Comparison of ENCODE assay signal across 9 cellular contexts in genomic region chr1:196317535-196318522, GRCh38.
A peak's percentile ranks its signal among the peaks of the same experiment; 100 is the strongest.
DNase-seq lines count a peak whose midpoint lies in the region; ATAC-seq, FAIRE-seq and TF ChIP-seq lines count a peak whose summit lies in the region.
"Had no signal": no experiment of that assay in that cellular context is flagged by ENCODE, and none has a peak within 500 bp of the region (broad histone marks: within the 10 kb centered on the region; RNA-seq: fewer than 3 reads in every experiment).

No MANE protein-coding gene starts in this region.

- H2AK5ac ChIP-seq in H1 (ENCODE audit: low read depth, low read length) = no peak overlapping the region

- peak; percentile 46 for DNase-seq in A673 (ENCODE audit: low spot score)
- DNase-seq in NCI-H748 treated with DMSO at 0.1 percent for 48 hours (lab: John Stamatoyannopoulos, UW) = peak; percentile 35
- no peak for DNase-seq in H1 (ENCODE audit: low read depth in 1 of 2, low spot score in 2 of 2)
- DNase-seq in ovary = peak in 4 of 5 donors; percentile 35 to 56 (median 45)
- no peak for DNase-seq in activated CD8-positive, alpha-beta memory T cell treated with anti-CD3 and anti-CD28 coated beads, Interleukin-2, amount 50 U/mL, for 48 hours
- no peak for DNase-seq in stimulated activated effector memory CD8-positive, alpha-beta T cell treated with anti-CD3 and anti-CD28 coated beads, Interleukin-12 subunit alpha, Interleukin-12 subunit beta, amount 100 ng/mL, for 72 hours (ENCODE audit: low spot score in 2 of 2)

- H3K79me2 ChIP-seq in H1 (ENCODE audit: control insufficient read depth in 1 of 2, insufficient read depth in 2 of 2, low read length in 2 of 2) = no peaks in the 10 kb centered on the region

- H4K8ac ChIP-seq in H1 (ENCODE audit: extremely low read depth, insufficient read depth, low read length) = no peak overlapping the region

- H3K23ac ChIP-seq in H1 (ENCODE audit: insufficient read length) = no peak overlapping the region

- no peaks in the 10 kb centered on the region for H3K4me1 ChIP-seq in A673 (ENCODE audit: insufficient read depth, low read length, poor library complexity, severe bottlenecking)
- peaks cover 0 to 2% (median 1%) of the 10 kb centered on the region in 4 experiments; a peak in 3 of 7 replicates for H3K4me1 ChIP-seq in H1 (replicated peaks in 1 of 4; ENCODE audit: control insufficient read depth in 3 of 4, insufficient read depth in 4 of 4, low read length in 3 of 4)
- no peaks in the 10 kb centered on the region for H3K4me1 ChIP-seq in ovary (ENCODE audit: insufficient read depth)

- H3K56ac ChIP-seq in H1 (replicated peaks; ENCODE audit: insufficient read length, low read depth, low read length) = no peak overlapping the region

- H3K4me3 ChIP-seq in A673 (ENCODE audit: low read depth, low read length, poor library complexity, severe bottlenecking) (no peak overlapping the region), H1 (ENCODE audit: extremely low read depth in 1 of 4, insufficient read depth in 2 of 4, low read depth in 3 of 4, low read length in 4 of 4) (no peak overlapping the region), ovary (no peak overlapping the region)

- H3K9ac ChIP-seq in H1 (replicated peaks in 1 of 4; ENCODE audit: extremely low read depth in 1 of 4, low read depth in 3 of 4, low read length in 3 of 4) = no peak overlapping the region

- intact Hi-C loops in A673 (cut with micrococcal nuclease; ENCODE audit: unreplicated experiment) = loop anchor here (1.0 kb wide), 1 partner anchor 342 kb away; no protein-coding TSS in a partner anchor
- intact Hi-C loops in ovary (cut with DNase I) = no loop called here

- H3K23me2 ChIP-seq in H1 (ENCODE audit: low read depth, low read length) = no peaks in the 10 kb centered on the region

- no TSS peak for BruUV-seq in A673 (replicated peaks; lab: Mats Ljungman, UMichigan)

- H2AFZ ChIP-seq in H1 (ENCODE audit: low read length) = no peak overlapping the region

- H3K9me3 ChIP-seq in A673 (ENCODE audit: low read depth, low read length, poor library complexity, severe bottlenecking) (no peaks in the 10 kb centered on the region), H1 (ENCODE audit: insufficient read depth in 2 of 2, low read depth in 1 of 2, low read length in 1 of 2) (no peaks in the 10 kb centered on the region), ovary (no peaks in the 10 kb centered on the region)

- TF ChIP-seq CTCF in A673 (conservative IDR thresholded peaks at IDR 0.05; ENCODE audit: low read depth, low read length) = peak; percentile 69
- peak; percentile 22; the same call in 1 of the 2 replicates for TF ChIP-seq CTCF in GM12874 (IDR thresholded peaks at IDR 0.05; ENCODE audit: insufficient read depth, low read depth, low read length)
- peak in 2 of 3 experiments; percentile 52 to 66; a peak in 2 of 4 replicates for TF ChIP-seq CTCF in H1 (IDR thresholded peaks at IDR 0.05; ENCODE audit: control extremely low read depth in 1 of 3, insufficient read depth in 1 of 3, low read depth in 1 of 3, low read length in 3 of 3)
- TF ChIP-seq CTCF in ovary (IDR thresholded peaks at IDR 0.05) = peak in 2 of 3 donors; percentile 30 to 58

- H3K14ac ChIP-seq in H1 (ENCODE audit: insufficient read length) = no peak overlapping the region

- H2BK120ac ChIP-seq in H1 (replicated peaks; ENCODE audit: low read depth, low read length) = no peak overlapping the region

- H3K4ac ChIP-seq in H1 (replicated peaks; ENCODE audit: insufficient read length, low read depth, low read length) = no peak overlapping the region

- no peak for FAIRE-seq in H1 (lab: Jason Lieb, UNC)

- no peak overlapping the region for H2BK20ac ChIP-seq in H1 (ENCODE audit: low read length)

- H3K36me3 Mint-ChIP-seq in stimulated activated effector memory CD8-positive, alpha-beta T cell treated with anti-CD3 and anti-CD28 coated beads, Interleukin-12 subunit alpha, Interleukin-12 subunit beta, amount 100 ng/mL, for 72 hours = no peaks in the 10 kb centered on the region

- TF ChIP-seq EP300 in H1 (IDR thresholded peaks at IDR 0.05; ENCODE audit: borderline replicate concordance in 1 of 2, low read depth in 2 of 2, low read length in 2 of 2) = no peak
- TF ChIP-seq EP300 in ovary (IDR thresholded peaks at IDR 0.05) = no peak

- H3K36me3 ChIP-seq in A673 (ENCODE audit: insufficient read depth, low read length, poor library complexity, severe bottlenecking) (no peaks in the 10 kb centered on the region), H1 (ENCODE audit: control insufficient read depth in 2 of 4, insufficient read depth in 4 of 4, low read length in 3 of 4) (peaks cover 0 to 4% (median 0%) of the 10 kb centered on the region in 4 experiments; a peak in 3 of 8 replicates), ovary (no peaks in the 10 kb centered on the region)

- peak; percentile 76 to 84 for TF ChIP-seq RAD21 in H1 (IDR thresholded peaks at IDR 0.05 in 1 of 2, conservative IDR thresholded peaks at IDR 0.05 in 1 of 2; ENCODE audit: low read depth in 2 of 2, low read length in 2 of 2)

- no peaks in the 10 kb centered on the region for H3K79me1 ChIP-seq in H1 (ENCODE audit: low read depth, low read length)

- H3K9me3 Mint-ChIP-seq in stimulated activated effector memory CD8-positive, alpha-beta T cell treated with anti-CD3 and anti-CD28 coated beads, Interleukin-12 subunit alpha, Interleukin-12 subunit beta, amount 100 ng/mL, for 72 hours = no peaks in the 10 kb centered on the region
- H3K9me3 Mint-ChIP-seq: dendritic cell treated with granulocyte-macrophage colony-stimulating factor and Interleukin-4, amounts not matched to agents 40 ng/mL and 50 ng/mL, for 4 days had no signal

- H3K4me1 Mint-ChIP-seq in stimulated activated effector memory CD8-positive, alpha-beta T cell treated with anti-CD3 and anti-CD28 coated beads, Interleukin-12 subunit alpha, Interleukin-12 subunit beta, amount 100 ng/mL, for 72 hours = no peaks in the 10 kb centered on the region

- H3K4me3 Mint-ChIP-seq in stimulated activated effector memory CD8-positive, alpha-beta T cell treated with anti-CD3 and anti-CD28 coated beads, Interleukin-12 subunit alpha, Interleukin-12 subunit beta, amount 100 ng/mL, for 72 hours = no peak overlapping the region
- H3K4me3 Mint-ChIP-seq: dendritic cell treated with granulocyte-macrophage colony-stimulating factor and Interleukin-4, amounts not matched to agents 40 ng/mL and 50 ng/mL, for 4 days had no signal

- H2BK15ac ChIP-seq in H1 (ENCODE audit: low read length) = no peak overlapping the region

- H3K27ac Mint-ChIP-seq in stimulated activated effector memory CD8-positive, alpha-beta T cell treated with anti-CD3 and anti-CD28 coated beads, Interleukin-12 subunit alpha, Interleukin-12 subunit beta, amount 100 ng/mL, for 72 hours = no peak overlapping the region
- H3K27ac Mint-ChIP-seq: dendritic cell treated with granulocyte-macrophage colony-stimulating factor and Interleukin-4, amounts not matched to agents 40 ng/mL and 50 ng/mL, for 4 days had no signal

- H2BK12ac ChIP-seq in H1 (ENCODE audit: low read depth, low read length) = no peak overlapping the region

- H4K5ac ChIP-seq in H1 (ENCODE audit: insufficient read length, low read depth, low read length) = no peak overlapping the region

- WGBS in H1 (ENCODE audit: extremely low coverage in 1 of 2, insufficient coverage in 1 of 2, insufficient read length in 1 of 2, insufficient replicate concordance in 2 of 2, low coverage in 1 of 2, low lambda C conversion rate in 2 of 2, missing lambda C conversion rate in 1 of 2), 2 experiments = 78% methylated on average over 8 of the region's 8 CpGs; no CpG with 5 or more reads in 1 of the 2 experiments
- 74 to 78% (median 77%) methylated on average over 8 of the region's 8 CpGs for WGBS in ovary, 3 donors

- H3K18ac ChIP-seq in H1 (ENCODE audit: extremely low read depth, low read length) = no peak overlapping the region

- CTCF ChIA-PET in A673 (lab: Charles Lee) (no interaction called here), H1 (lab: Charles Lee; ENCODE audit: partially characterized antibody) (interaction anchor here (0.7 to 2.0 kb wide), 14 partner anchors 9 to 1927 kb away, joined by 3 to 9 read pairs (median 4); no protein-coding TSS in a partner anchor)

- TF ChIP-seq POLR2A in H1 (IDR thresholded peaks at IDR 0.05; ENCODE audit: control extremely low read depth in 1 of 2, low read depth in 2 of 2, low read length in 2 of 2) = no peak
- TF ChIP-seq POLR2A in ovary (IDR thresholded peaks at IDR 0.05) = no peak

- H4K20me1 ChIP-seq in H1 (replicated peaks in 1 of 2; ENCODE audit: control insufficient read depth in 1 of 2, insufficient read depth in 2 of 2, low read length in 2 of 2) = no peaks in the 10 kb centered on the region

- no peak overlapping the region for H4K91ac ChIP-seq in H1 (replicated peaks; ENCODE audit: insufficient read length, low read length)

- no peak overlapping the region for H2BK5ac ChIP-seq in H1 (ENCODE audit: low read depth, low read length)

- H3K4me2 ChIP-seq in H1 (ENCODE audit: insufficient read depth in 1 of 2, low read depth in 2 of 2, low read length in 2 of 2) = no peak overlapping the region

- no peak for ATAC-seq in stimulated activated effector memory CD8-positive, alpha-beta T cell treated with anti-CD3 and anti-CD28 coated beads, Interleukin-12 subunit alpha, Interleukin-12 subunit beta, amount 100 ng/mL, for 72 hours
- no peak for ATAC-seq in GM18519 (IDR thresholded peaks at IDR 0.05; ENCODE audit: low FRiP score, unreplicated experiment)

- H3K27ac ChIP-seq in A673 (ENCODE audit: low read depth, low read length, poor library complexity, severe bottlenecking) (no peak overlapping the region), H1 (ENCODE audit: low read depth, low read length) (no peak overlapping the region), ovary (no peak overlapping the region)

- POLR2A ChIA-PET in A673 (lab: Charles Lee; ENCODE audit: low non-redundant PET) (no interaction called here), H1 (lab: Charles Lee; ENCODE audit: partially characterized antibody) (no interaction called here)

- H3K27me3 ChIP-seq in A673 (replicated peaks; ENCODE audit: insufficient read depth, low read depth, low read length, poor library complexity) (no peaks in the 10 kb centered on the region), H1 (replicated peaks in 1 of 4; ENCODE audit: control insufficient read depth in 3 of 4, extremely low read depth in 1 of 4, insufficient read depth in 3 of 4, low read length in 3 of 4) (no peaks in the 10 kb centered on the region), ovary (no peaks in the 10 kb centered on the region)

TF ChIP-seq in H1, 55 proteins besides CTCF, POLR2A, EP300 and RAD21 (continues in another document):
- TF ChIP-seq BACH1 (IDR thresholded peaks at IDR 0.05; ENCODE audit: low read length) (no peak), TAF7 (optimal IDR thresholded peaks at IDR 0.05; ENCODE audit: borderline replicate concordance, low read depth, low read length) (no peak), YY1 (IDR thresholded peaks at IDR 0.05; ENCODE audit: low read depth, low read length) (no peak), EZH2 (IDR thresholded peaks at IDR 0.05; ENCODE audit: low read depth, low read length, severe bottlenecking) (no peak), RBBP5 (IDR thresholded peaks at IDR 0.05; ENCODE audit: borderline replicate concordance, low read depth, low read length) (no peak), CHD1 (IDR thresholded peaks at IDR 0.05; ENCODE audit: low read depth, low read length) (no peak), RFX5 (IDR thresholded peaks at IDR 0.05; ENCODE audit: borderline replicate concordance, low read depth, low read length) (no peak), NRF1 (IDR thresholded peaks at IDR 0.05; ENCODE audit: low read depth, low read length) (no peak)

Comparison
In these comparisons a context has a peak if more than half of its experiments do, and no peak if none do; other contexts are left out.
1. DNase-seq: peak in A673 (single experiment), NCI-H748 treated with DMSO at 0.1 percent for 48 hours (single experiment) and ovary (4 of 5); none in H1 (0 of 2), activated CD8-positive, alpha-beta memory T cell treated with anti-CD3 and anti-CD28 coated beads, Interleukin-2, amount 50 U/mL, for 48 hours (single experiment) and stimulated activated effector memory CD8-positive, alpha-beta T cell treated with anti-CD3 and anti-CD28 coated beads, Interleukin-12 subunit alpha, Interleukin-12 subunit beta, amount 100 ng/mL, for 72 hours (0 of 2).
2. Peak in every context shown above with its lines, with median percentiles within 50 percentile points of each other: CTCF ChIP-seq.